Comparison of ENCODE assay signal across 12 cellular contexts in genomic region chr2:8380573-8380972, GRCh38.
DNase-seq lines count a peak whose midpoint lies in the region; ATAC-seq lines count a peak whose summit lies in the region.
"Had no signal": no experiment of that assay in that cellular context is flagged by ENCODE, and none has a peak within 500 bp of the region (broad histone marks: within the 10 kb centered on the region; RNA-seq: fewer than 3 reads in every experiment).

No MANE protein-coding gene starts in this region.

- no peaks in the 10 kb centered on the region for H3K27me3 Mint-ChIP-seq in immature natural killer cell (ENCODE audit: low read depth in 3 of 3)

- H3K4me3 Mint-ChIP-seq in immature natural killer cell, result peak overlapping the region in 1 of 5 donors; percentile 52
- H3K4me3 Mint-ChIP-seq: WTC11 had no signal

- H3K27ac Mint-ChIP-seq in immature natural killer cell, result peak overlapping the region; percentile 23 to 95 (median 76)
- H3K27ac Mint-ChIP-seq: WTC11 had no signal

- peak; percentile 36 for ATAC-seq in GM18861 (IDR thresholded peaks at IDR 0.05; ENCODE audit: unreplicated experiment)
- ATAC-seq in GM21423 (IDR thresholded peaks at IDR 0.05; ENCODE audit: unreplicated experiment), result peak; percentile 68
- ATAC-seq in HG03135 (IDR thresholded peaks at IDR 0.05; ENCODE audit: unreplicated experiment), result peak; percentile 56
- ATAC-seq: K562, WTC11 had no signal

- peaks cover 62 to 86% of the 10 kb centered on the region in 2 donors for H3K4me1 Mint-ChIP-seq in immature natural killer cell

- H3K36me3 Mint-ChIP-seq in immature natural killer cell, result peaks cover 7 to 16% (median 15%) of the 10 kb centered on the region in 3 donors
- H3K36me3 Mint-ChIP-seq: WTC11 had no signal

- DNase-seq in immature natural killer cell (no peak), NCI-H446 treated with DMSO at 0.1 percent for 48 hours (lab: John Stamatoyannopoulos, UW) (no peak), COR-L47 (lab: John Stamatoyannopoulos, UW) (no peak), AG08396 (ENCODE audit: low spot score) (no peak)
- DNase-seq in activated CD4-positive, alpha-beta T cell treated with anti-CD3 and anti-CD28 coated beads, Interleukin-2, amount 50 U/mL, for 4 hours, result no peak
- DNase-seq: NCI-H2227 treated with DMSO at 0.1 percent for 48 hours, SHP77 treated with DMSO at 0.1 percent for 48 hours had no signal

- no peaks in the 10 kb centered on the region for H3K9me3 Mint-ChIP-seq in immature natural killer cell
